8 cellular contexts compared by ENCODE assay signal in the genomic region with DNA sequence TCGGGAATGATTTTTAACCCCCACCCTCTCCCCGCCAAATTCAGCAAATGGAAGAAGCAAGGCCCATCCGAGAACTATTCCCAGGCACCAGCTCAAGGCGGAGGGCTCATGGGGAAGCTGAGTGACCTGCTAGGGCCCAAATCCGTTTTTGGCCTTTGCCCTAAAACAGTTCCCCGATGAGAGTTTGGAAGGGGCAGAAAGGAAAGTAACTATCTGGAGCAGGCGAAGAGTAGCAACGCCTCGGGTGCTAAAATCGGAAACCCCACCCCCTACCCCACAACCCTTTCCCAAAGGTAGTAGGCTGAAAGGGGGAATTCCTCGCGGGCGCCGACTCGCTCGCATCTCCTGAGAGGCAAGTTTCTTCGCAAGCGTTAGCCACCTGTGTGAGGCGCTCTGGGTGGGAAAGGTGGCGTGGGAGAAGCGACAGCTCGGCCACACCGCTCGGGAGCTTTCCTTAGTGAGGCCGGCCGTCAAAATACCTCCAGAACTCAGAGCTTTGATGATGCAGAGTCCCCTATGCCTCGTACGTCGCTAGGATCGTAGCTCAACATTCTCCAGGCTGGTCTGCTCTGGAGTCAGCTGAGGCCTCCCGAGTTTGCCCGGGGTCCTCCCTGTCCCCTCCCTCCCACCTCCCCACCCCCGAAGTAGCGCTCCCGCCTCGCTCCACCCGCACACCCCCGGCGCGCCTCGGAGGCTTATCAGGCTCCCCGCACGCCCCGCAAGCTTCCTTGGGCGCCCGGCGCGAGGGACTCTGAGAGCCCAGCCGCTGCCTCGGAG. TPM values are rescaled to one million over a fixed set of nuclear protein-coding genes. Genes with fewer than 3 reads are reported as not detected.
DNase-seq lines count a peak whose midpoint lies in the region; ATAC-seq and TF ChIP-seq lines count a peak whose summit lies in the region.

No MANE protein-coding gene starts in this region.

- H3K18ac ChIP-seq in mesendoderm (ENCODE audit: low read length): peak overlapping the region; percentile 55

- H3K36me3 ChIP-seq in mesendoderm (ENCODE audit: control insufficient read depth, insufficient read depth, low read length): no peaks in the 10 kb centered on the region
- H3K36me3 ChIP-seq in upper lobe of right lung: no peaks in the 10 kb centered on the region

- H3K27me3 ChIP-seq in mesendoderm (ENCODE audit: insufficient read depth, low read length, poor library complexity): no peaks in the 10 kb centered on the region
- H3K27me3 ChIP-seq in upper lobe of right lung: no peaks in the 10 kb centered on the region

- H3K4me2 ChIP-seq in mesendoderm (ENCODE audit: low read length): peak overlapping the region; percentile 77

- DNase-seq in GM10248 (ENCODE audit: extremely low spot score): peak; percentile 23
- peak; percentile 39 for DNase-seq in OCI-M1 (lab: John Stamatoyannopoulos, UW)
- DNase-seq in epithelial cell of proximal tubule (ENCODE audit: low read depth): no peak
- peak; percentile 67 for DNase-seq in mesendoderm
- DNase-seq in upper lobe of right lung: no peak
- DNase-seq in occipital lobe (lab: John Stamatoyannopoulos, UW): no peak
- no peak for DNase-seq in activated effector memory CD4-positive, alpha-beta T cell treated with anti-CD3 and anti-CD28 coated beads, Interleukin-2, amount 50 U/mL, for 16 hours
- no peak for DNase-seq in CD1c-positive myeloid dendritic cell (ENCODE audit: extremely low spot score)

- TF ChIP-seq CTCF in GM10248 (IDR thresholded peaks at IDR 0.05; ENCODE audit: control extremely low read depth, extremely low read depth, low read depth, missing control alignments): no peak
- no peak for TF ChIP-seq CTCF in epithelial cell of proximal tubule (conservative IDR thresholded peaks at IDR 0.05; ENCODE audit: low read depth, low read length)
- no peak for TF ChIP-seq CTCF in upper lobe of right lung (IDR thresholded peaks at IDR 0.05)

- peak overlapping the region; percentile 57 for H3K56ac ChIP-seq in mesendoderm (ENCODE audit: low read length)

- no peak overlapping the region for H2AK5ac ChIP-seq in mesendoderm (ENCODE audit: low read length)

- no peaks in the 10 kb centered on the region for H3K9me3 ChIP-seq in upper lobe of right lung

- no peak overlapping the region for H3K23ac ChIP-seq in mesendoderm (ENCODE audit: low read length)

- no peaks in the 10 kb centered on the region for H3K79me1 ChIP-seq in mesendoderm (ENCODE audit: low read length)

- H2BK120ac ChIP-seq in mesendoderm (ENCODE audit: low read depth, low read length): peak overlapping the region; percentile 70

- no peak overlapping the region for H2BK15ac ChIP-seq in mesendoderm (replicated peaks; ENCODE audit: low read depth)

- WGBS in mesendoderm (ENCODE audit: extremely low coverage, insufficient coverage, low lambda C conversion rate): no CpG with 5 or more reads among the region's 50 CpGs

- peak overlapping the region; percentile 50 for H3K9ac ChIP-seq in mesendoderm (ENCODE audit: low read length)

- H3K4me1 ChIP-seq in mesendoderm (ENCODE audit: control insufficient read depth, low read depth, low read length) (no peaks in the 10 kb centered on the region), upper lobe of right lung (no peaks in the 10 kb centered on the region)

- intact Hi-C loops in upper lobe of right lung (cut with DNase I): no loop called here

- POLR2A ChIA-PET in GM10248 (lab: Yijun Ruan, JAX): no interaction called here

- H3K79me2 ChIP-seq in mesendoderm (ENCODE audit: control insufficient read depth, insufficient read depth, low read length): no peaks in the 10 kb centered on the region

- CTCF ChIA-PET in GM10248 (lab: Yijun Ruan, JAX): interaction anchor here (1.0 to 1.2 kb wide), 2 partner anchors 10 kb away, joined by 3 to 4 read pairs; no protein-coding TSS in a partner anchor

- H4K8ac ChIP-seq in mesendoderm (ENCODE audit: low read depth, low read length): no peak overlapping the region

- H3K27ac ChIP-seq in mesendoderm (ENCODE audit: low read depth, low read length) (no peak overlapping the region), upper lobe of right lung (peak overlapping the region; percentile 38)

- H2BK5ac ChIP-seq in mesendoderm (ENCODE audit: low read length): no peak overlapping the region

- H4K5ac ChIP-seq in mesendoderm (ENCODE audit: low read length): no peak overlapping the region

- no peak overlapping the region for H3K4ac ChIP-seq in mesendoderm (ENCODE audit: low read depth, low read length)

- peak overlapping the region; percentile 60 for H3K4me3 ChIP-seq in epithelial cell of proximal tubule (ENCODE audit: low read depth, low read length)
- peak overlapping the region; percentile 44 for H3K4me3 ChIP-seq in mesendoderm (ENCODE audit: low read length)
- peak overlapping the region; percentile 60 for H3K4me3 ChIP-seq in upper lobe of right lung

- ATAC-seq in upper lobe of right lung: peak; percentile 61

RNA-seq across cellular contexts. Expression of a gene that starts 0.6 kb away (rescaled TPM):
- 0.14 and 0.17 TPM in 2 replicates for total RNA-seq in epithelial cell of proximal tubule
- polyA plus RNA-seq in mesendoderm (2013, experiment 1 of 2): 7.4 TPM
- 6.7 TPM for polyA plus RNA-seq in mesendoderm (2013, experiment 2 of 2)
- total RNA-seq in upper lobe of right lung: 30.0 TPM
- total RNA-seq in occipital lobe: 24.2 TPM

Comparison
In these comparisons a context has a peak if more than half of its experiments do, and no peak if none do; other contexts are left out.
1. DNase-seq: peak in GM10248 (single experiment), OCI-M1 (single experiment) and mesendoderm (single experiment); none in epithelial cell of proximal tubule (single experiment), upper lobe of right lung (single experiment), occipital lobe (single experiment), activated effector memory CD4-positive, alpha-beta T cell treated with anti-CD3 and anti-CD28 coated beads, Interleukin-2, amount 50 U/mL, for 16 hours (single experiment) and CD1c-positive myeloid dendritic cell (single experiment).
2. RNA of a gene that starts 0.6 kb away (total RNA-seq): 30.0 TPM in upper lobe of right lung (single experiment) and 24.2 TPM in occipital lobe (single experiment); 0.14 to 0.17 TPM in epithelial cell of proximal tubule; every median in the first group is over 10 times any median in the second.
3. Peak in every context shown above with its lines, with median percentiles within 50 percentile points of each other: H3K4me3 ChIP-seq.